In the genomic region with DNA sequence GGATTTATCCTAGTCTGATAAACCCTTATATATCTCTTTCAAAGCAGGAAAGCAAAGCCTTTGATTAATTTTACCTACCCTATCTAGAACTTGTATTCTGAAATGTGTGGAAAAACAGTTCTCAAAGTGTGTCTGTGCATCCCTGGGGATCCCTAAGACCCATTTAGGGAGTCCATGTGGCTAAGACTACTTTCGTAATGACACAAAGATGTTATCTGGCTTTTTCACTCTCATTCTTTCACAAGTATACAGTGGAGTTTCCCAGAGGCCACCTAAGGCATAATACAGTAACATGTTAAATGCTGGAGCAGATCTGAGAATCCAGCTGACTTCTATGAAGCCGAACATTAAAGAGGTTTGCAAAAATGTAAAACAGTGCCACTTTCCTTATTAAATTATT, we compare ENCODE assay signal across 20 cellular contexts. TPM values are rescaled to one million over a fixed set of nuclear protein-coding genes. Genes with fewer than 3 reads are reported as not detected.
DNase-seq lines count a peak whose midpoint lies in the region; ATAC-seq and TF ChIP-seq lines count a peak whose summit lies in the region.
"Had no signal": no experiment of that assay in that cellular context is flagged by ENCODE, and none has a peak within 500 bp of the region (broad histone marks: within the 10 kb centered on the region; RNA-seq: fewer than 3 reads in every experiment).

No MANE protein-coding gene starts in this region.

- H3K36me3 Mint-ChIP-seq in activated naive CD4-positive, alpha-beta T cell treated with anti-CD3 and anti-CD28 coated beads, Interleukin-2, amount 50 U/mL, for 72 hours, result peaks cover 9 to 27% of the 10 kb centered on the region in 2 donors
- H3K36me3 Mint-ChIP-seq in activated naive CD4-positive, alpha-beta T cell treated with anti-CD3 and anti-CD28 coated beads for 36 hours (ENCODE audit: low read depth), result no peaks in the 10 kb centered on the region

- H3K4me3 Mint-ChIP-seq in activated naive CD4-positive, alpha-beta T cell treated with anti-CD3 and anti-CD28 coated beads for 36 hours, result no peak overlapping the region
- H3K4me3 Mint-ChIP-seq in stimulated activated naive CD8-positive, alpha-beta T cell treated with anti-CD3 and anti-CD28 coated beads, Interleukin-15, amount 100 ng/mL, for 72 hours, result no peak overlapping the region

- no peak for TF ChIP-seq CTCF in choroid plexus epithelial cell (conservative IDR thresholded peaks at IDR 0.05; ENCODE audit: low read depth, low read length)

- intact Hi-C loops in activated naive CD4-positive, alpha-beta T cell treated with anti-CD3 and anti-CD28 coated beads for 36 hours (cut with micrococcal nuclease), result no loop called here

- DNase-seq in activated naive CD4-positive, alpha-beta T cell treated with anti-CD3 and anti-CD28 coated beads, Interleukin-2, amount 50 U/mL, for 72 hours (ENCODE audit: low spot score in 2 of 2), result no peak
- DNase-seq in activated naive CD4-positive, alpha-beta T cell treated with anti-CD3 and anti-CD28 coated beads for 36 hours, result no peak
- DNase-seq in choroid plexus epithelial cell (ENCODE audit: low read depth) (peak; percentile 48), cerebellum (ENCODE audit: low spot score) (no peak)
- DNase-seq in stimulated activated naive CD8-positive, alpha-beta T cell treated with anti-CD3 and anti-CD28 coated beads, Interleukin-15, amount 100 ng/mL, for 72 hours, result no peak
- DNase-seq: C1 segment of cervical spinal cord, GDM1, H7, KG1, NCI-H1048, NCI-H1436 treated with DMSO at 0.1 percent for 48 hours, NCI-H2029 treated with DMSO at 0.1 percent for 48 hours, NCI-H510A, NCI-H82, PC-9 had no signal

- H3K9me3 Mint-ChIP-seq in activated naive CD4-positive, alpha-beta T cell treated with anti-CD3 and anti-CD28 coated beads, Interleukin-2, amount 50 U/mL, for 72 hours, result peaks cover 7 to 8% of the 10 kb centered on the region in 2 donors
- H3K9me3 Mint-ChIP-seq in activated naive CD4-positive, alpha-beta T cell treated with anti-CD3 and anti-CD28 coated beads for 36 hours, result peaks cover 2% of the 10 kb centered on the region
- peaks cover 13 to 19% of the 10 kb centered on the region in 2 donors for H3K9me3 Mint-ChIP-seq in stimulated activated naive CD8-positive, alpha-beta T cell treated with anti-CD3 and anti-CD28 coated beads, Interleukin-15, amount 100 ng/mL, for 72 hours

- ATAC-seq in activated naive CD4-positive, alpha-beta T cell treated with anti-CD3 and anti-CD28 coated beads, Interleukin-2, amount 50 U/mL, for 72 hours, result peak; percentile 49 to 80
- peak; percentile 56 for ATAC-seq in HG03378 (IDR thresholded peaks at IDR 0.05; ENCODE audit: unreplicated experiment)
- peak; percentile 53 for ATAC-seq in stimulated activated naive CD8-positive, alpha-beta T cell treated with anti-CD3 and anti-CD28 coated beads, Interleukin-15, amount 100 ng/mL, for 72 hours
- ATAC-seq in GM19452 (IDR thresholded peaks at IDR 0.05; ENCODE audit: unreplicated experiment), result no peak
- no peak for ATAC-seq in HG03025 (IDR thresholded peaks at IDR 0.05; ENCODE audit: low FRiP score, unreplicated experiment)
- ATAC-seq: A549 had no signal

- H3K27me3 Mint-ChIP-seq in activated naive CD4-positive, alpha-beta T cell treated with anti-CD3 and anti-CD28 coated beads for 36 hours (ENCODE audit: low read depth), result no peaks in the 10 kb centered on the region
- H3K27me3 Mint-ChIP-seq in stimulated activated naive CD8-positive, alpha-beta T cell treated with anti-CD3 and anti-CD28 coated beads, Interleukin-15, amount 100 ng/mL, for 72 hours, result no peaks in the 10 kb centered on the region

- no peak overlapping the region for H3K4me3 ChIP-seq in choroid plexus epithelial cell (ENCODE audit: low read depth, low read length)
- H3K4me3 ChIP-seq: A549, PC-9 had no signal

- H3K4me1 Mint-ChIP-seq in activated naive CD4-positive, alpha-beta T cell treated with anti-CD3 and anti-CD28 coated beads for 36 hours (ENCODE audit: low read depth), result peaks cover 12% of the 10 kb centered on the region
- H3K4me1 Mint-ChIP-seq in stimulated activated naive CD8-positive, alpha-beta T cell treated with anti-CD3 and anti-CD28 coated beads, Interleukin-15, amount 100 ng/mL, for 72 hours, result peaks cover 6% of the 10 kb centered on the region

- H3K27ac Mint-ChIP-seq in activated naive CD4-positive, alpha-beta T cell treated with anti-CD3 and anti-CD28 coated beads, Interleukin-2, amount 50 U/mL, for 72 hours, result no peak overlapping the region
- no peak overlapping the region for H3K27ac Mint-ChIP-seq in activated naive CD4-positive, alpha-beta T cell treated with anti-CD3 and anti-CD28 coated beads for 36 hours
- H3K27ac Mint-ChIP-seq in stimulated activated naive CD8-positive, alpha-beta T cell treated with anti-CD3 and anti-CD28 coated beads, Interleukin-15, amount 100 ng/mL, for 72 hours, result no peak overlapping the region

- CTCF ChIA-PET in activated naive CD4-positive, alpha-beta T cell treated with anti-CD3 and anti-CD28 coated beads for 36 hours (lab: Charles Lee), result no interaction called here

RNA-seq across cellular contexts. Expression of gene TNFSF15, which starts 54.3 kb away (rescaled TPM):
- total RNA-seq in activated naive CD4-positive, alpha-beta T cell treated with anti-CD3 and anti-CD28 coated beads, Interleukin-2, amount 50 U/mL, for 72 hours, result under 1 TPM; 0.35 to 0.43 TPM
- total RNA-seq in activated naive CD4-positive, alpha-beta T cell treated with anti-CD3 and anti-CD28 coated beads for 36 hours, result under 1 TPM; 0.62 to 0.74 TPM
- total RNA-seq in cerebellum, result 0.18 TPM
- total RNA-seq: H7, SK-MEL-5 had no signal

Comparison
In these comparisons a context has a peak if more than half of its experiments do, and no peak if none do; other contexts are left out.
1. ATAC-seq: peak in activated naive CD4-positive, alpha-beta T cell treated with anti-CD3 and anti-CD28 coated beads, Interleukin-2, amount 50 U/mL, for 72 hours (2 of 2), HG03378 (single experiment) and stimulated activated naive CD8-positive, alpha-beta T cell treated with anti-CD3 and anti-CD28 coated beads, Interleukin-15, amount 100 ng/mL, for 72 hours (single experiment); none in GM19452 (single experiment) and HG03025 (single experiment).